23 cellular contexts compared by ENCODE assay signal in genomic region chr6:20817806-20818320, GRCh38.
DNase-seq lines count a peak whose midpoint lies in the region; ATAC-seq and TF ChIP-seq lines count a peak whose summit lies in the region.
"Had no signal": no experiment of that assay in that cellular context is flagged by ENCODE, and none has a peak within 500 bp of the region (broad histone marks: within the 10 kb centered on the region; RNA-seq: fewer than 3 reads in every experiment).

No MANE protein-coding gene starts in this region.

- peak; percentile 32; the same call in 1 of the 2 replicates for ATAC-seq in WTC11
- ATAC-seq: activated CD4-positive, alpha-beta T cell treated with anti-CD3 and anti-CD28 coated beads for 36 hours; HCT116; heart left ventricle; left colon had no signal

- H3K36me3 ChIP-seq in hepatocyte (replicated peaks; ENCODE audit: insufficient read depth, low read depth) = no peaks in the 10 kb centered on the region
- H3K36me3 ChIP-seq: heart left ventricle, neural progenitor cell, sigmoid colon had no signal

- WGBS in hepatocyte (ENCODE audit: low lambda C conversion rate, missing lambda C conversion rate) = 55% methylated on average over 2 of the region's 2 CpGs

- H3K4me3 ChIP-seq in LNCaP clone FGC (ENCODE audit: low read depth, low read length) (peak overlapping the region; percentile 12; the same call in 1 of the 2 replicates), hepatocyte (no peak overlapping the region)
- H3K4me3 ChIP-seq: BLaER1, heart left ventricle, neural progenitor cell, sigmoid colon, testis had no signal

- TF ChIP-seq CTCF in LNCaP clone FGC (IDR thresholded peaks at IDR 0.05; ENCODE audit: control insufficient read depth, extremely low read depth, insufficient read depth) (no peak), WTC11 (IDR thresholded peaks at IDR 0.05) (no peak), hepatocyte (IDR thresholded peaks at IDR 0.05; ENCODE audit: poor library complexity) (no peak)

- no peaks in the 10 kb centered on the region for H3K9me3 ChIP-seq in hepatocyte (ENCODE audit: low read depth)
- H3K9me3 ChIP-seq: BLaER1, testis had no signal

- peak; percentile 4 for DNase-seq in Daoy (ENCODE audit: low read depth)
- DNase-seq in LNCaP clone FGC (ENCODE audit: low read depth) = peak; percentile 56
- DNase-seq in WTC11 (ENCODE audit: low spot score) = no peak
- DNase-seq in hepatocyte (ENCODE audit: low spot score) = no peak
- no peak for DNase-seq in central memory CD4-positive, alpha-beta T cell
- no peak for DNase-seq in SW480 (ENCODE audit: low spot score)
- no peak for DNase-seq in DMS 273 treated with DMSO at 0.1 percent for 48 hours (lab: John Stamatoyannopoulos, UW)
- no peak for DNase-seq in putamen (ENCODE audit: low spot score)
- DNase-seq: activated CD4-positive, alpha-beta T cell treated with anti-CD3 and anti-CD28 coated beads for 36 hours; activated effector memory CD4-positive, alpha-beta T cell treated with anti-CD3 and anti-CD28 coated beads, Interleukin-2, amount 50 U/mL, for 16 hours; GDM1; heart left ventricle; KBM-7; left colon; NCI-H345; NCI-H82; sigmoid colon; stimulated activated naive CD4-positive, alpha-beta T cell treated with Interleukin-2 at 50 U/mL for 16 hours; testis had no signal

- H2AFZ ChIP-seq in hepatocyte = no peak overlapping the region
- H2AFZ ChIP-seq: neural progenitor cell had no signal

- H3K27ac Mint-ChIP-seq in WTC11 = no peak overlapping the region
- H3K27ac Mint-ChIP-seq: activated CD4-positive, alpha-beta T cell treated with anti-CD3 and anti-CD28 coated beads for 36 hours; neural progenitor cell; T-helper 1 cell treated with Interleukin-12 subunit alpha and Interleukin-12 subunit beta and Interleukin-4 antibody, amounts not matched to agents 30 μg/mL and 1 μg/mL, for 36 hours had no signal

- no peaks in the 10 kb centered on the region for H3K79me2 ChIP-seq in hepatocyte

- H3K9me2 ChIP-seq in hepatocyte (replicated peaks; ENCODE audit: insufficient read depth) = no peaks in the 10 kb centered on the region

- POLR2A ChIA-PET in WTC11 (lab: Charles Lee) = no interaction called here

- no peaks in the 10 kb centered on the region for H3K9me3 Mint-ChIP-seq in WTC11

- no peaks in the 10 kb centered on the region for H3K27me3 ChIP-seq in hepatocyte
- H3K27me3 ChIP-seq: BLaER1, heart left ventricle, neural progenitor cell, sigmoid colon, testis had no signal

- H3K4me1 ChIP-seq in hepatocyte (ENCODE audit: insufficient read depth) = no peaks in the 10 kb centered on the region
- H3K4me1 ChIP-seq: BLaER1, heart left ventricle, neural progenitor cell, testis had no signal

- no peaks in the 10 kb centered on the region for H3K36me3 Mint-ChIP-seq in WTC11

- H3K27ac ChIP-seq in hepatocyte = peak overlapping the region; percentile 2
- H3K27ac ChIP-seq: BLaER1, heart left ventricle, neural progenitor cell, sigmoid colon, testis had no signal

- H4K20me1 ChIP-seq in hepatocyte (ENCODE audit: insufficient read depth, poor library complexity, severe bottlenecking) = no peaks in the 10 kb centered on the region
- H4K20me1 ChIP-seq: BLaER1 had no signal

- peaks cover 15% of the 10 kb centered on the region for H3K4me1 Mint-ChIP-seq in WTC11
- H3K4me1 Mint-ChIP-seq: activated CD4-positive, alpha-beta T cell treated with anti-CD3 and anti-CD28 coated beads for 36 hours; neural progenitor cell had no signal

- CTCF ChIA-PET in WTC11 (lab: Charles Lee) = no interaction called here

- H3K27me3 Mint-ChIP-seq in WTC11 (ENCODE audit: low read depth) = no peaks in the 10 kb centered on the region
- H3K27me3 Mint-ChIP-seq: activated CD4-positive, alpha-beta T cell treated with anti-CD3 and anti-CD28 coated beads for 36 hours had no signal

- H3K4me3 Mint-ChIP-seq in WTC11 = no peak overlapping the region
- H3K4me3 Mint-ChIP-seq: activated CD4-positive, alpha-beta T cell treated with anti-CD3 and anti-CD28 coated beads for 36 hours; neural progenitor cell; T-helper 1 cell treated with Interleukin-12 subunit alpha and Interleukin-12 subunit beta and Interleukin-4 antibody, amounts not matched to agents 30 μg/mL and 1 μg/mL, for 36 hours had no signal

- H3K4me2 ChIP-seq in hepatocyte = peak overlapping the region; percentile 20
- H3K4me2 ChIP-seq: BLaER1, neural progenitor cell had no signal

TF ChIP-seq in WTC11, 78 proteins besides CTCF, POLR2A, EP300 and RAD21:
- TF ChIP-seq E2F5 (CRISPR knock-in tag; IDR thresholded peaks at IDR 0.05) (no peak), NR3C1 (CRISPR knock-in tag; conservative IDR thresholded peaks at IDR 0.05; ENCODE audit: low read depth) (no peak), ZNF317 (CRISPR knock-in tag; IDR thresholded peaks at IDR 0.05; ENCODE audit: borderline replicate concordance, low read depth) (no peak), MAX (CRISPR knock-in tag; IDR thresholded peaks at IDR 0.05) (no peak), TP53 (CRISPR knock-in tag; IDR thresholded peaks at IDR 0.05) (no peak), ZNF263 (CRISPR knock-in tag; IDR thresholded peaks at IDR 0.05; ENCODE audit: low read depth) (no peak), NFATC4 (CRISPR knock-in tag; IDR thresholded peaks at IDR 0.05) (no peak), ATF6 (CRISPR knock-in tag; IDR thresholded peaks at IDR 0.05) (no peak), ERG (CRISPR knock-in tag; IDR thresholded peaks at IDR 0.05) (no peak), CREM (CRISPR knock-in tag; IDR thresholded peaks at IDR 0.05) (no peak), ZNF121 (CRISPR knock-in tag; IDR thresholded peaks at IDR 0.05) (no peak), AFF4 (CRISPR knock-in tag; IDR thresholded peaks at IDR 0.05; ENCODE audit: borderline replicate concordance) (no peak), HMGA2 (CRISPR knock-in tag; IDR thresholded peaks at IDR 0.05) (no peak), ESRRA (CRISPR knock-in tag; IDR thresholded peaks at IDR 0.05; ENCODE audit: borderline replicate concordance) (no peak)

Comparison
In these comparisons a context has a peak if more than half of its experiments do, and no peak if none do; other contexts are left out.
1. DNase-seq: peak in Daoy (single experiment) and LNCaP clone FGC (single experiment); none in WTC11 (single experiment), hepatocyte (single experiment), central memory CD4-positive, alpha-beta T cell (single experiment), SW480 (single experiment), DMS 273 treated with DMSO at 0.1 percent for 48 hours (single experiment) and putamen (single experiment).